Comparison of ENCODE assay signal across 22 cellular contexts in the genomic region with DNA sequence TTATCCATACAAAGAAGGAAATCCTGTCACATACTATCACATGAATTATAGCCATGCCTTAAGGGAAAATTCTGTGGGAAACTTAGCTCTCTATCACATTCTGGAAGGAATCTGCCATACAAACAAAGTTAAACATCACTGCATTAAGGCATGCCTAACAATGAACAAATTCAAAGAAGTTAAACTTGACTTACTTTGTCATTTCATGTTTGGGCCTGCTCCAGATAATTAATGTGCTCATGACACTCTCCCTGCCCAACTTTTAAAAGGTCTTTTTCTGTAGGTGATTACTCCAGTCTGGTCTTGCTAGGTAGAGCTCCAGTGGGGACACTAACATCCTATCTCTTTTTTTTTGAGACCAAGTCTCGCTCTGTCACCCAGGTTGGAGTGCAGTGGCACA.
"Had no signal": no experiment of that assay in that cellular context is flagged by ENCODE, and none has a peak within 500 bp of the region (broad histone marks: within the 10 kb centered on the region; RNA-seq: fewer than 3 reads in every experiment).

No MANE protein-coding gene starts in this region.

- ATAC-seq: effector memory CD8-positive, alpha-beta T cell; gastroesophageal sphincter; heart left ventricle; left cardiac atrium; left lung; left ventricle myocardium superior; lower lobe of right lung; naive thymus-derived CD4-positive, alpha-beta T cell had no signal

- H3K27me3 Mint-ChIP-seq: dendritic cell treated with granulocyte-macrophage colony-stimulating factor and Interleukin-4, amounts not matched to agents 40 ng/mL and 50 ng/mL, for 4 days; effector memory CD8-positive, alpha-beta T cell; memory B cell had no signal

- H3K27ac Mint-ChIP-seq: dendritic cell treated with granulocyte-macrophage colony-stimulating factor and Interleukin-4, amounts not matched to agents 40 ng/mL and 50 ng/mL, for 4 days; endodermal cell; immature natural killer cell; memory B cell; naive thymus-derived CD4-positive, alpha-beta T cell had no signal

- H3K36me3 ChIP-seq: colonic mucosa, esophagus squamous epithelium, gastroesophageal sphincter, heart left ventricle, left lung, lower lobe of right lung had no signal

- H3K4me2 ChIP-seq: hepatocyte had no signal

- H3K4me3 Mint-ChIP-seq: dendritic cell treated with granulocyte-macrophage colony-stimulating factor and Interleukin-4, amounts not matched to agents 40 ng/mL and 50 ng/mL, for 4 days; effector memory CD8-positive, alpha-beta T cell; endodermal cell; immature natural killer cell; memory B cell; naive thymus-derived CD4-positive, alpha-beta T cell had no signal

- H3K4me3 ChIP-seq: colonic mucosa, esophagus squamous epithelium, gastroesophageal sphincter, heart left ventricle, hepatocyte, left lung, lower lobe of right lung had no signal

- H3K4me1 ChIP-seq: colonic mucosa, heart left ventricle, left lung, lower lobe of right lung had no signal

- H3K79me2 ChIP-seq: hepatocyte had no signal

- H3K36me3 Mint-ChIP-seq: memory B cell had no signal

- H3K27ac ChIP-seq: colonic mucosa, esophagus squamous epithelium, gastroesophageal sphincter, heart left ventricle, hepatocyte, left lung, lower lobe of right lung had no signal

- H2AFZ ChIP-seq: hepatocyte had no signal

- H3K27me3 ChIP-seq: colonic mucosa, esophagus squamous epithelium, gastroesophageal sphincter, heart left ventricle, hepatocyte, left lung had no signal

- H3K9me3 Mint-ChIP-seq: dendritic cell treated with granulocyte-macrophage colony-stimulating factor and Interleukin-4, amounts not matched to agents 40 ng/mL and 50 ng/mL, for 4 days; effector memory CD8-positive, alpha-beta T cell; endodermal cell; immature natural killer cell; memory B cell had no signal

- H3K9me3 ChIP-seq: colonic mucosa, esophagus squamous epithelium, gastroesophageal sphincter, heart left ventricle, left lung, lower lobe of right lung had no signal

- DNase-seq: colonic mucosa; cortex of kidney; effector CD8-positive, alpha-beta T cell; effector memory CD8-positive, alpha-beta T cell; endodermal cell; esophagus squamous epithelium; foreskin fibroblast; heart left ventricle; hypothalamus; immature natural killer cell; islet precursor cell; left cardiac atrium; left lung; left ventricle myocardium superior; lower lobe of right lung; mesendoderm; midbrain; naive thymus-derived CD4-positive, alpha-beta T cell had no signal

- H3K4me1 Mint-ChIP-seq: immature natural killer cell; memory B cell; naive thymus-derived CD4-positive, alpha-beta T cell had no signal
